25 cellular contexts compared by ENCODE assay signal in genomic region chr4:44985152-44985551, GRCh38.
"Had no signal": no experiment of that assay in that cellular context is flagged by ENCODE, and none has a peak within 500 bp of the region (broad histone marks: within the 10 kb centered on the region; RNA-seq: fewer than 3 reads in every experiment).

No MANE protein-coding gene starts in this region.

- H3K9me3 ChIP-seq: adrenal gland, body of pancreas had no signal

- H3K27me3 ChIP-seq: adrenal gland, body of pancreas had no signal

- H3K4me1 Mint-ChIP-seq: activated CD4-positive, alpha-beta T cell treated with anti-CD3 and anti-CD28 coated beads, Interleukin-2, amount 10 ng/mL, durations not matched to agents 24 days and 14 days had no signal

- H3K27ac Mint-ChIP-seq: activated CD4-positive, alpha-beta T cell treated with anti-CD3 and anti-CD28 coated beads, Interleukin-2, amount 10 ng/mL, durations not matched to agents 24 days and 14 days; activated CD8-positive, alpha-beta T cell treated with anti-CD3 and anti-CD28 coated beads, Interleukin-2, amount 10 ng/mL, durations not matched to agents 7 days and 5 days; activated naive CD4-positive, alpha-beta T cell treated with anti-CD3 and anti-CD28 coated beads, Interleukin-2, amount 50 U/mL, for 72 hours; activated T-cell treated with anti-CD3 and anti-CD28 coated beads, Interleukin-2, amount 50 U/mL, for 24 hours; activated T-helper 2 cell treated with anti-CD3 and anti-CD28 coated beads, Interferon-gamma antibody, Interleukin-2, Interleukin-4, amounts not matched to agents 10 μg/mL and 5 μg/mL and 100 μg/mL, durations not matched to agents 14 hours and 24 hours and 36 hours had no signal

- H3K4me3 ChIP-seq: adrenal gland, body of pancreas, PC-9, SK-N-MC had no signal

- H3K4me3 Mint-ChIP-seq: activated CD4-positive, alpha-beta T cell treated with anti-CD3 and anti-CD28 coated beads, Interleukin-2, amount 10 ng/mL, durations not matched to agents 24 days and 14 days; activated CD8-positive, alpha-beta T cell treated with anti-CD3 and anti-CD28 coated beads, Interleukin-2, amount 10 ng/mL, durations not matched to agents 7 days and 5 days; activated T-cell treated with anti-CD3 and anti-CD28 coated beads, Interleukin-2, amount 50 U/mL, for 24 hours had no signal

- H3K27me3 Mint-ChIP-seq: activated CD4-positive, alpha-beta T cell treated with anti-CD3 and anti-CD28 coated beads, Interleukin-2, amount 10 ng/mL, durations not matched to agents 24 days and 14 days; activated T-cell treated with anti-CD3 and anti-CD28 coated beads, Interleukin-2, amount 50 U/mL, for 24 hours had no signal

- H3K36me3 ChIP-seq: adrenal gland had no signal

- H3K27ac ChIP-seq: adrenal gland, body of pancreas, KMS-11, PC-9, SK-N-MC had no signal

- ATAC-seq: activated CD8-positive, alpha-beta T cell treated with anti-CD3 and anti-CD28 coated beads, Interleukin-2, amount 10 ng/mL, durations not matched to agents 7 days and 5 days; activated naive CD4-positive, alpha-beta T cell treated with anti-CD3 and anti-CD28 coated beads, Interleukin-2, amount 50 U/mL, for 72 hours; body of pancreas had no signal

- H3K4me1 ChIP-seq: adrenal gland, body of pancreas had no signal

- DNase-seq: activated CD4-positive, alpha-beta T cell treated with anti-CD3 and anti-CD28 coated beads, Interleukin-2, amount 10 ng/mL, durations not matched to agents 24 days and 14 days; activated CD4-positive, alpha-beta T cell treated with anti-CD3 and anti-CD28 coated beads, Interleukin-2, amount 50 U/mL, for 4 hours; activated CD8-positive, alpha-beta T cell treated with anti-CD3 and anti-CD28 coated beads, Interleukin-2, amount 10 ng/mL, durations not matched to agents 7 days and 5 days; activated gamma-delta T cell; activated naive CD4-positive, alpha-beta T cell treated with Interleukin-2 at 50 U/mL for 16 hours; activated T-cell treated with anti-CD3 and anti-CD28 coated beads, Interleukin-2, amount 50 U/mL, for 24 hours; adrenal gland; body of pancreas; cerebellar nuclear complex; NCI-H1105; NCI-H1417 treated with DMSO at 0.1 percent for 48 hours; NCI-H1930; NCI-H2081 treated with DMSO at 0.1 percent for 48 hours; NCI-H226; NCI-H446 treated with DMSO at 0.1 percent for 48 hours; NCI-H524; NCI-H69; NCI-H82; PC-9; Right ventricle myocardium superior; T1000 had no signal
